In the genomic region with DNA sequence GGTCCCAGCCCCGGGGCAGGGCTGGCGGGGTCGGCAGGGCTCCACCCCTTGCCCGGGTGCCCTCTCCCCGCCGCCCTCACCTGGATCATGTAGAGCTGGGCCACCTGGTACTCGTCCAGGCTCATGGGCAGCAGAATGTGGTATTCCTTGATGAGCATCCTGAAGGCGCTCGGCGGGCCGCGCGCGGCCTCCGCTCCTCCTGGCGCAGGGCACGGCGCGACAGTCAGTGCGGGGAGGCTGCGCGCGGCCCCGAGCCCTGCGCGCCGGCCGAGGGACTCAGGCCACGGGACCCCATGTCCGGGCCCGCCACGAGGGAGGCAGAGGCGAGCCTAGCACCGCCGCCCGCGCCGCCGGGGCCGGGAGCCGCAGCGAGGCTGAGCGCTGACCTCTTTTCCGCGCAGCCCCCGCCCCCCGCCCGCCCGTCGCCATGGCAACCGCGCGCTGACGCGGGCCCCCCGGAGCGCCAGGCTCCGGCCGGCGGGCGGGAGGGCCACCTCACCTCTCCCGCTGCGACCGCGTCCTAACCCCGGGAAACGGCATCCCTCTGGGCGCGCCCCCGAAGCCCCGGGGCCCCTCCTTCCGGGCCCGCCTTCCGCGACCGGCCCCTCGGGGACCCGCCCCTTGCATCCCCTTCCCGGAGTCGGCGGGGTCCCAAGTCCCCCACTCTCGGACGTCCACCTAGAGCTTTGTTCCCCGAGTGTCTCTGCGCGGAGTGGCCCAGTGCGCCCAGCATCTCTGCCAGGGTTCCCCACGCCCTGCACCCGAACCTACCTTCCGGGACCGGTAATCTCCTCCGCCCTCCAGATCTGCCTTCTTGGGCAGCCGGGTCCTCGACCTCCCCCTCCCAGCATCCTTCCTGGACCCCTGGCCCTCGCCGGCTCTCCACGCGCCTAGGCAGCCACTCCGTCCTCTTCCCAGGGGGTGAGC, we compare ENCODE assay signal across 8 cellular contexts. TPM values are rescaled to one million over a fixed set of nuclear protein-coding genes. Genes with fewer than 3 reads are reported as not detected.
DNase-seq lines count a peak whose midpoint lies in the region; ATAC-seq and TF ChIP-seq lines count a peak whose summit lies in the region.

No MANE protein-coding gene starts in this region.

- H3K9me3 ChIP-seq in SJCRH30 (replicated peaks) = no peaks in the 10 kb centered on the region
- no peaks in the 10 kb centered on the region for H3K9me3 ChIP-seq in lung (ENCODE audit: control insufficient read depth in 2 of 2, insufficient read depth in 1 of 2, low read length in 1 of 2)
- H3K9me3 ChIP-seq in testis = no peaks in the 10 kb centered on the region

- DNase-seq in stimulated activated CD4-positive, alpha-beta T cell treated with anti-CD3 and anti-CD28 coated beads, Interleukin-15, amount 100 ng/mL, for 24 hours = peak; percentile 53
- DNase-seq in stimulated activated CD4-positive, alpha-beta T cell treated with anti-CD3 and anti-CD28 coated beads, Interleukin-1b, Interleukin-23, amount 100 ng/mL, for 48 hours = no peak
- DNase-seq in SJCRH30 (peak in 1 of 2 experiments; percentile 23), caudate nucleus (lab: John Stamatoyannopoulos, UW) (peak in 6 of 61 donors; percentile 28 to 51 (median 43)), lung (ENCODE audit: low spot score) (no peak), testis (no peak)

- TF ChIP-seq POLR2A in testis (IDR thresholded peaks at IDR 0.05) = no peak

- H3K4me1 ChIP-seq in SJCRH30 = no peaks in the 10 kb centered on the region
- peaks cover 0 to 25% of the 10 kb centered on the region in 2 donors for H3K4me1 ChIP-seq in lung (ENCODE audit: control insufficient read depth in 2 of 2, insufficient read depth in 2 of 2, low read length in 2 of 2)
- H3K4me1 ChIP-seq in testis = peaks cover 21% of the 10 kb centered on the region

- 2 to 3% methylated on average over 65 to 99 of the region's 99 CpGs for WGBS in lung, 2 donors
- 3 to 6% methylated on average over 16 to 43 of the region's 99 CpGs for WGBS in testis, 2 donors

- no peak for TF ChIP-seq CTCF in lung (IDR thresholded peaks at IDR 0.05; ENCODE audit: control extremely low read depth, extremely low read depth)
- no peak for TF ChIP-seq CTCF in testis (IDR thresholded peaks at IDR 0.05)

- no peak overlapping the region for H3K27ac ChIP-seq in SJCRH30
- H3K27ac ChIP-seq in caudate nucleus (ENCODE audit: low read depth, low read length) = peak overlapping the region; percentile 74
- peak overlapping the region; percentile 89 to 93 for H3K27ac ChIP-seq in lung (ENCODE audit: low read depth in 1 of 2, low read length in 1 of 2)
- peak overlapping the region in 1 of 2 donors; percentile 74 for H3K27ac ChIP-seq in testis

- intact Hi-C loops in testis (cut with DNase I; ENCODE audit: low total_unique reads) = no loop called here

- H3K27me3 ChIP-seq in SJCRH30 (no peaks in the 10 kb centered on the region), lung (ENCODE audit: control insufficient read depth, insufficient read depth) (no peaks in the 10 kb centered on the region), testis (no peaks in the 10 kb centered on the region)

- H3K36me3 ChIP-seq in SJCRH30 (no peaks in the 10 kb centered on the region), lung (ENCODE audit: control insufficient read depth in 2 of 2, insufficient read depth in 2 of 2, low read length in 2 of 2) (peaks cover 0 to 6% of the 10 kb centered on the region in 2 donors), testis (ENCODE audit: low read depth, missing control alignments) (no peaks in the 10 kb centered on the region)

- H3K4me3 ChIP-seq in SJCRH30 = peak overlapping the region; percentile 62
- H3K4me3 ChIP-seq in lung = peak overlapping the region; percentile 60
- peak overlapping the region; percentile 54 for H3K4me3 ChIP-seq in testis

- ATAC-seq in lung (ENCODE audit: insufficient read depth, low FRiP score) = no peak
- no peak for ATAC-seq in GM18909 (IDR thresholded peaks at IDR 0.05; ENCODE audit: poor library complexity, unreplicated experiment)
- no peak for ATAC-seq in GM21367 (IDR thresholded peaks at IDR 0.05; ENCODE audit: unreplicated experiment)

RNA-seq across cellular contexts. Expression of a gene that starts 0.9 kb away (rescaled TPM):
- total RNA-seq in SJCRH30 (2014; rRNA removed; shearing (Covaris generic)) = 7.9 and 9.7 TPM in 2 replicates
- total RNA-seq in lung (10 to 100 TPM; 36.4 to 67.3 TPM), testis (10 to 100 TPM; 15.5 to 23.5 TPM)
- polyA plus RNA-seq in lung (10 to 100 TPM; 23.2 to 36.2 TPM), testis (ENCODE audit: insufficient read depth, low read depth, low replicate concordance) (19.6 TPM)

RNA-seq across cellular contexts. Expression of a gene that starts 3.7 kb away (rescaled TPM):
- total RNA-seq in SJCRH30 (2014; rRNA removed; shearing (Covaris generic)) = 15.8 and 15.9 TPM in 2 replicates
- 100 to 1,000 TPM in 1 of 2 donors, 10 to 100 TPM in 1; 21.7 to 128 TPM for total RNA-seq in lung
- polyA plus RNA-seq in lung = 100 to 1,000 TPM; 114 to 149 TPM
- 10 to 100 TPM; 26.4 to 38.0 TPM for total RNA-seq in testis
- 20.9 TPM for polyA plus RNA-seq in testis (ENCODE audit: insufficient read depth, low read depth, low replicate concordance)

RNA-seq across cellular contexts. Expression of a gene that starts 19.0 kb away (rescaled TPM):
- not detected in 2 replicates for total RNA-seq in SJCRH30 (2014; rRNA removed; shearing (Covaris generic))
- total RNA-seq in lung (not detected), testis (not detected)
- polyA plus RNA-seq in lung (not detected), testis (ENCODE audit: insufficient read depth, low read depth, low replicate concordance) (not detected)

RNA-seq across cellular contexts. Expression of a gene that starts 21.5 kb away (rescaled TPM):
- total RNA-seq in SJCRH30 (2014; rRNA removed; shearing (Covaris generic)) = 39.8 and 45.4 TPM in 2 replicates
- total RNA-seq in lung = 10 to 100 TPM; 60.0 to 64.8 TPM
- polyA plus RNA-seq in lung = 100 to 1,000 TPM in 1 of 2 donors, 10 to 100 TPM in 1; 82.8 to 126 TPM
- total RNA-seq in testis = 10 to 100 TPM; 34.6 to 61.7 TPM
- 60.7 TPM for polyA plus RNA-seq in testis (ENCODE audit: insufficient read depth, low read depth, low replicate concordance)

RNA-seq across cellular contexts. Expression of a gene that starts 35.2 kb away (rescaled TPM):
- 7.6 TPM in 2 replicates for total RNA-seq in SJCRH30 (2014; rRNA removed; shearing (Covaris generic))
- 10 to 100 TPM; 32.5 to 84.2 TPM for total RNA-seq in lung
- 10 to 100 TPM; 82.0 to 91.4 TPM for polyA plus RNA-seq in lung
- 100 to 1,000 TPM; 126 to 149 TPM for total RNA-seq in testis
- 97.5 TPM for polyA plus RNA-seq in testis (ENCODE audit: insufficient read depth, low read depth, low replicate concordance)
